10 cellular contexts compared by ENCODE assay signal in genomic region chr5:1289559-1289958, GRCh38. TPM values are rescaled to one million over a fixed set of nuclear protein-coding genes. Genes with fewer than 3 reads are reported as not detected.
"Had no signal": no experiment of that assay in that cellular context is flagged by ENCODE, and none has a peak within 500 bp of the region (broad histone marks: within the 10 kb centered on the region; RNA-seq: fewer than 3 reads in every experiment).

No MANE protein-coding gene starts in this region.

RNA-seq across cellular contexts. Expression of gene TERT, which starts 5.3 kb away (rescaled TPM):
- total RNA-seq: omental fat pad, right atrium auricular region, smooth muscle cell, subcutaneous adipose tissue, temporal lobe, thoracic aorta, thyroid gland, tibial nerve, ureter, vagina had no signal
